Comparison of ENCODE assay signal across 8 cellular contexts in the genomic region with DNA sequence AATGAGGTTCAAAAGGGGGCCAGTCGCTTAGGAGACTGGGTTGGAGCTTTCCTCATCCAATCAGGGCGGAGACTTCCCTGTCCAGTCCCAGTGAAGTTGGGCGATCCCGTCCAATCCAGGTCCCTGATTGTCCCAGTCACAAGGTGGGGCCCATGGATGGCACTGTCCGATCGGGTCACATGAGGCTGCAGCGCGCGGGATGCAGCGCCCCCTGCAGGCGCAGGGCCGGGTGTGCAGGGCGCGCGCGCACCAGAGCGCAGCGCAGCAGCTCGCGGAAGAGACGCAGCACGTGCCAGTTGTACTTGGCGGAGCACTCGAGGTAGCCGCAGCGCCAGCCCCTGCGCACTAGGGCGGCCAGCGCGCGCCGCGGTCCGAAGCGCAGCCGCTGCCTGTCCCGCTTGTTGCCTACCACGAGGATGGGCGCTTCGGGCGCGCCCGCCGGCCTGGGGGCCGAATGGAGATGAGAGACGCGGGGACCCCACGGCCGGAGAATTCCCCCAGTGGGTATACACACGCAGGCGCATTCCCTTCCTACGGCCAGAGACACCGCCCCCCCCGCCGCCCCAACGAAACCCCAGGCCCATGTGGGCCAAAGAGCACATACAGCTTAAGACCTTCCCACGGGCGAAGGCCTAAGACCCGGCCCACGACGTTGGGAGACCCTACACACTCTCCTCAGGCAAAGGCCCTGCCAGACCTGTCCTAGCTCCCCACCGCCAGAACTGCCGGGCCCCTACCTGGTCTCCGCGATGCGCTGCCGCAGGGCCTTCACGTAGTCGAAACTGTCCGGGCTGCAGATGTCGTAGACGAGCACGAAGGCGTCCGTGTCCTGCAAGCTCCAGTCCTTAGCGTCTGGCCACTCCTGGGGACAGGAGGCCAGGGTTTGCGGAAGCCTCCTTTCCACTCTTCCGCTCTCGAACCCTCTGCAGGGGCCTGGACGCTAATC. TPM values are rescaled to one million over a fixed set of nuclear protein-coding genes. Genes with fewer than 3 reads are reported as not detected.
DNase-seq lines count a peak whose midpoint lies in the region; TF ChIP-seq lines count a peak whose summit lies in the region.

No MANE protein-coding gene starts in this region.

- no TSS peak for BruUV-seq in PC-9 (replicated peaks; lab: Mats Ljungman, UMichigan)

- H3K27ac ChIP-seq in MM.1S (ENCODE audit: low read length): no peak overlapping the region
- H3K27ac ChIP-seq in dorsolateral prefrontal cortex: peak overlapping the region in 42 of 59 donors; percentile 3 to 96 (median 53)
- H3K27ac ChIP-seq in mesodermal cell (ENCODE audit: low read depth, low read length, severe bottlenecking): no peak overlapping the region
- H3K27ac ChIP-seq in PC-9: no peak overlapping the region

- H3K4me1 ChIP-seq in BE2C: peaks cover 7% of the 10 kb centered on the region
- no peaks in the 10 kb centered on the region for H3K4me1 ChIP-seq in MM.1S (ENCODE audit: low read length)
- peaks cover 21% of the 10 kb centered on the region for H3K4me1 ChIP-seq in mesodermal cell (ENCODE audit: control insufficient read depth, insufficient read depth, low read length, poor library complexity, severe bottlenecking)
- H3K4me1 ChIP-seq in PC-9 (replicated peaks; ENCODE audit: insufficient read depth): peaks cover 23% of the 10 kb centered on the region

- 81 to 85% methylated on average over 73 to 80 of the region's 80 CpGs for WGBS in mesodermal cell (ENCODE audit: insufficient coverage in 2 of 2), 2 experiments

- intact Hi-C loops in dorsolateral prefrontal cortex (cut with DNase I): loop anchor here in 1 of 2 donors (5.0 kb wide), 1 partner anchor 34 kb away; no protein-coding TSS in a partner anchor
- intact Hi-C loops in PC-9 (cut with micrococcal nuclease; ENCODE audit: unreplicated experiment): no loop called here

- DNase-seq in BE2C (no peak), MM.1S (no peak), dorsolateral prefrontal cortex (peak in 4 of 10 donors; percentile 44 to 68 (median 56)), GDM1 (lab: John Stamatoyannopoulos, UW) (no peak), NCI-H187 (lab: John Stamatoyannopoulos, UW) (no peak), EL (no peak), PC-9 (no peak)

- TF ChIP-seq CTCF in BE2C (IDR thresholded peaks at IDR 0.05; ENCODE audit: low read depth, low read length): peak; percentile 49
- peak; percentile 42 for TF ChIP-seq CTCF in MM.1S (IDR thresholded peaks at IDR 0.05; ENCODE audit: low read length)
- peak in 55 of 56 donors; percentile 37 to 87 (median 68) for TF ChIP-seq CTCF in dorsolateral prefrontal cortex (IDR thresholded peaks at IDR 0.05 in 54 of 56, conservative IDR thresholded peaks at IDR 0.05 in 2 of 56; ENCODE audit: low read depth in 1 of 56, partially characterized antibody in 56 of 56)
- TF ChIP-seq CTCF in PC-9 (conservative IDR thresholded peaks at IDR 0.05): no peak; the same call in 1 of the 2 replicates

- CTCF ChIA-PET in PC-9 (lab: Charles Lee): no interaction called here

- no peaks in the 10 kb centered on the region for H3K79me2 ChIP-seq in MM.1S (ENCODE audit: low read length)
- no peaks in the 10 kb centered on the region for H3K79me2 ChIP-seq in PC-9 (ENCODE audit: low read depth)

- no peak overlapping the region for H3K4me2 ChIP-seq in MM.1S (ENCODE audit: low read depth, low read length)
- no peak overlapping the region for H3K4me2 ChIP-seq in PC-9

- no peaks in the 10 kb centered on the region for H3F3A ChIP-seq in MM.1S (ENCODE audit: insufficient read depth, low read length)
- peaks cover 16% of the 10 kb centered on the region; the same call in 1 of the 2 replicates for H3F3A ChIP-seq in PC-9 (ENCODE audit: insufficient read depth, low read depth)

- POLR2A ChIA-PET in PC-9 (lab: Charles Lee; ENCODE audit: unreplicated experiment): no interaction called here

- H2AFZ ChIP-seq in MM.1S (ENCODE audit: low read length): no peak overlapping the region
- H2AFZ ChIP-seq in PC-9: no peak overlapping the region

- H3K4me3 ChIP-seq in BE2C (ENCODE audit: low read depth, low read length) (no peak overlapping the region), MM.1S (ENCODE audit: low read length) (no peak overlapping the region), dorsolateral prefrontal cortex (peak overlapping the region in 55 of 59 donors; percentile 16 to 69 (median 52)), mesodermal cell (ENCODE audit: extremely low read depth, insufficient read depth, low read length, poor library complexity, severe bottlenecking) (peak overlapping the region; percentile 35), PC-9 (no peak overlapping the region)

- no peaks in the 10 kb centered on the region for H3K36me3 ChIP-seq in BE2C
- H3K36me3 ChIP-seq in MM.1S (replicated peaks; ENCODE audit: insufficient read depth, low read length): no peaks in the 10 kb centered on the region
- peaks cover 22% of the 10 kb centered on the region for H3K36me3 ChIP-seq in mesodermal cell (ENCODE audit: control insufficient read depth, insufficient read depth, low read length)
- no peaks in the 10 kb centered on the region for H3K36me3 ChIP-seq in PC-9 (ENCODE audit: low read depth)

- H3K27me3 ChIP-seq in BE2C (peaks cover 52% of the 10 kb centered on the region), MM.1S (replicated peaks; ENCODE audit: insufficient read depth, low read length) (peaks cover 51% of the 10 kb centered on the region), dorsolateral prefrontal cortex (peaks cover 0 to 28% (median 6%) of the 10 kb centered on the region in 45 donors), PC-9 (ENCODE audit: insufficient read depth, low read depth) (no peaks in the 10 kb centered on the region)

- no peak overlapping the region for H3K9ac ChIP-seq in MM.1S (ENCODE audit: low read length)

- H4K20me1 ChIP-seq in MM.1S (ENCODE audit: insufficient read depth, low read length): no peaks in the 10 kb centered on the region
- no peaks in the 10 kb centered on the region for H4K20me1 ChIP-seq in PC-9 (ENCODE audit: insufficient read depth)

- no peaks in the 10 kb centered on the region for H3K9me3 ChIP-seq in BE2C
- no peaks in the 10 kb centered on the region for H3K9me3 ChIP-seq in MM.1S (replicated peaks; ENCODE audit: insufficient read depth, low read length)
- no peaks in the 10 kb centered on the region for H3K9me3 ChIP-seq in mesodermal cell (ENCODE audit: control insufficient read depth, low read length)
- no peaks in the 10 kb centered on the region for H3K9me3 ChIP-seq in PC-9 (ENCODE audit: insufficient read depth, low read depth)

- H3K9me2 ChIP-seq in MM.1S (replicated peaks; ENCODE audit: insufficient read depth, low read length) (no peaks in the 10 kb centered on the region), PC-9 (ENCODE audit: insufficient read depth) (no peaks in the 10 kb centered on the region)

RNA-seq across cellular contexts. Expression of a gene that starts 2.1 kb away (rescaled TPM):
- not detected for polyA plus RNA-seq in BE2C (2012; ENCODE audit: insufficient read depth, insufficient read length, low read depth)
- total RNA-seq in dorsolateral prefrontal cortex (10 to 100 TPM in 119 of 120 experiments, 1 to 10 TPM in 1; 8.9 to 47.8 (median 25.3) TPM), PC-9 (2021) (not detected in 2 replicates)
- 10.8 TPM for polyA plus RNA-seq in mesodermal cell (2013, experiment 1 of 2)
- polyA plus RNA-seq in mesodermal cell (2013, experiment 2 of 2): 5.8 TPM

RNA-seq across cellular contexts. Expression of a gene that starts 6.9 kb away (rescaled TPM):
- 4.2 TPM for polyA plus RNA-seq in BE2C (2012; ENCODE audit: insufficient read depth, insufficient read length, low read depth)
- total RNA-seq in dorsolateral prefrontal cortex (100 to 1,000 TPM in 1 of 120 experiments, 10 to 100 TPM in 119; 33.5 to 139 (median 57.6) TPM), PC-9 (2021) (15.2 and 16.6 TPM in 2 replicates)
- 22.2 TPM for polyA plus RNA-seq in mesodermal cell (2013, experiment 1 of 2)
- polyA plus RNA-seq in mesodermal cell (2013, experiment 2 of 2): 17.6 TPM

RNA-seq across cellular contexts. Expression of a gene that starts 45.3 kb away (rescaled TPM):
- 451 TPM for polyA plus RNA-seq in BE2C (2012; ENCODE audit: insufficient read depth, insufficient read length, low read depth)
- 100 to 1,000 TPM; 167 to 257 (median 211) TPM for total RNA-seq in dorsolateral prefrontal cortex
- polyA plus RNA-seq in mesodermal cell (2013, experiment 1 of 2): 272 TPM
- polyA plus RNA-seq in mesodermal cell (2013, experiment 2 of 2): 258 TPM
- total RNA-seq in PC-9 (2021): 136 and 200 TPM in 2 replicates

RNA-seq across cellular contexts. Expression of a gene that starts 45.6 kb away (rescaled TPM):
- 79.5 TPM for polyA plus RNA-seq in BE2C (2012; ENCODE audit: insufficient read depth, insufficient read length, low read depth)
- total RNA-seq in dorsolateral prefrontal cortex (10 to 100 TPM; 20.6 to 54.7 (median 29.2) TPM), PC-9 (2021) (17.6 and 21.9 TPM in 2 replicates)
- polyA plus RNA-seq in mesodermal cell (2013, experiment 1 of 2): 27.5 TPM
- 25.1 TPM for polyA plus RNA-seq in mesodermal cell (2013, experiment 2 of 2)

Comparison
In these comparisons a context has a peak if more than half of its experiments do, and no peak if none do; other contexts are left out.
1. H3K4me3 ChIP-seq: peak in dorsolateral prefrontal cortex (55 of 59) and mesodermal cell (single experiment); none in BE2C (single experiment), MM.1S (single experiment) and PC-9 (single experiment).
2. H3K27ac ChIP-seq: peak in dorsolateral prefrontal cortex (42 of 59); none in MM.1S (single experiment), mesodermal cell (single experiment) and PC-9 (single experiment).